28 cellular contexts compared by ENCODE assay signal in the genomic region with DNA sequence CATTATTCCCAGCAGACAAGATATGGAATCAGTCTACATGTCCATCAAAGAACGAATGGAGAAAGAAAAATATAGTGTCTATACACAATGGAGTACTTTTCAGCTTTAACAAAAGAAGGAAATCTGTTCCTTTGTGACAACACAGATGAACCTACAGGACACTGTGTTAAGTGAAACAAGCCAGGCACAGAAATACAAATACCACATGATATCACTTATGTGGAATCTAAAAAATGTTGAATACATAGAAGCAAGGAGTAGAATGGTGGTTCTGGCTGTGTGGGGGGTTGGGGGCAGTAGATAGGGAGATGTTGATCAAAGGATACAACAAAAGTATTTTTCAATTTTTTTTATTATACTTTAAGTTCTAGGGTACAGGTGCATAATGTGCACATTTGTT.
"Had no signal": no experiment of that assay in that cellular context is flagged by ENCODE, and none has a peak within 500 bp of the region (broad histone marks: within the 10 kb centered on the region; RNA-seq: fewer than 3 reads in every experiment).

No MANE protein-coding gene starts in this region.

- H3K9me3 ChIP-seq: left lung, lower lobe of right lung, ovary, suprapubic skin, thoracic aorta, tibial artery, upper lobe of right lung had no signal

- H3K36me3 Mint-ChIP-seq: naive B cell; natural killer cell; stimulated activated naive B cell treated with anti-CD40 and anti-IgM and Interleukin-4, amounts not matched to agents 10 μg/mL and 1 μg/mL and 100 μg/mL, for 72 hours had no signal

- H3K4me1 ChIP-seq: left lung, lower lobe of right lung, suprapubic skin, tibial artery, upper lobe of right lung had no signal

- H3K4me1 Mint-ChIP-seq: naive B cell; natural killer cell; nephron progenitor cell; stimulated activated naive B cell treated with anti-CD40 and anti-IgM and Interleukin-4, amounts not matched to agents 10 μg/mL and 1 μg/mL and 100 μg/mL, for 72 hours had no signal

- H3K27ac Mint-ChIP-seq: mesothelial cell of epicardium; naive B cell; natural killer cell; progenitor cell of endocrine pancreas; stimulated activated naive B cell treated with anti-CD40 and anti-IgM and Interleukin-4, amounts not matched to agents 10 μg/mL and 1 μg/mL and 100 μg/mL, for 72 hours had no signal

- DNase-seq: hippocampal formation; kidney glomerular epithelial cell; left colon; left lung; lower lobe of right lung; mammary epithelial cell; mesenchymal stem cell; naive B cell; natural killer cell; nephron progenitor cell; ovary; retina; right cardiac atrium; stimulated activated CD4-positive, alpha-beta T cell treated with anti-CD3 and anti-CD28 coated beads, Interleukin-12 subunit alpha, Interleukin-12 subunit beta, amount 100 ng/mL, for 4 hours; stimulated activated CD4-positive, alpha-beta T cell treated with anti-CD3 and anti-CD28 coated beads, Interleukin-15, amount 100 ng/mL, for 24 hours; stimulated activated CD4-positive, alpha-beta T cell treated with anti-CD3 and anti-CD28 coated beads, Interleukin-2, amount 100 ng/mL, for 24 hours; stimulated activated CD4-positive, alpha-beta T cell treated with anti-CD3 and anti-CD28 coated beads, Interleukin-4, amount 100 ng/mL, for 1 hour; stimulated activated naive B cell treated with anti-CD40 and anti-IgM and Interleukin-4, amounts not matched to agents 10 μg/mL and 1 μg/mL and 100 μg/mL, for 72 hours; stimulated activated naive CD8-positive, alpha-beta T cell treated with anti-CD3 and anti-CD28 coated beads, Interleukin-15, Interleukin-2, amounts not matched to agents 100 U/mL and 50 U/mL, for 24 hours; tibial artery; trophoblast cell; upper lobe of right lung had no signal

- H3K36me3 ChIP-seq: left lung, lower lobe of right lung, ovary, suprapubic skin, thoracic aorta, tibial artery, upper lobe of right lung had no signal

- H3K9me3 Mint-ChIP-seq: stimulated activated naive B cell treated with anti-CD40 and anti-IgM and Interleukin-4, amounts not matched to agents 10 μg/mL and 1 μg/mL and 100 μg/mL, for 72 hours had no signal

- H3K4me3 ChIP-seq: left lung, lower lobe of right lung, ovary, skin epidermis, suprapubic skin, thoracic aorta, tibial artery, upper lobe of right lung had no signal

- H3K27ac ChIP-seq: left lung, lower lobe of right lung, ovary, skin epidermis, suprapubic skin, thoracic aorta, tibial artery, upper lobe of right lung had no signal

- ATAC-seq: left colon; left lung; lower lobe of right lung; natural killer cell; right cardiac atrium; sciatic nerve; stimulated activated naive B cell treated with anti-CD40 and anti-IgM and Interleukin-4, amounts not matched to agents 10 μg/mL and 1 μg/mL and 100 μg/mL, for 72 hours; stimulated activated naive CD8-positive, alpha-beta T cell treated with anti-CD3 and anti-CD28 coated beads, Interleukin-15, Interleukin-2, amounts not matched to agents 100 U/mL and 50 U/mL, for 24 hours; upper lobe of right lung had no signal

- H3K27me3 ChIP-seq: left lung, ovary, suprapubic skin, tibial artery, upper lobe of right lung had no signal

- H3K4me3 Mint-ChIP-seq: mesothelial cell of epicardium; naive B cell; natural killer cell; nephron progenitor cell; stimulated activated naive B cell treated with anti-CD40 and anti-IgM and Interleukin-4, amounts not matched to agents 10 μg/mL and 1 μg/mL and 100 μg/mL, for 72 hours had no signal

- H3K27me3 Mint-ChIP-seq: naive B cell; stimulated activated naive B cell treated with anti-CD40 and anti-IgM and Interleukin-4, amounts not matched to agents 10 μg/mL and 1 μg/mL and 100 μg/mL, for 72 hours had no signal
